19 cellular contexts compared by ENCODE assay signal in genomic region chr17:49371178-49371834, GRCh38. TPM values are rescaled to one million over a fixed set of nuclear protein-coding genes. Genes with fewer than 3 reads are reported as not detected.
DNase-seq lines count a peak whose midpoint lies in the region; ATAC-seq and TF ChIP-seq lines count a peak whose summit lies in the region.
"Had no signal": no experiment of that assay in that cellular context is flagged by ENCODE, and none has a peak within 500 bp of the region (broad histone marks: within the 10 kb centered on the region; RNA-seq: fewer than 3 reads in every experiment).

No MANE protein-coding gene starts in this region.

- H3K4me3 ChIP-seq in epithelial cell of esophagus (ENCODE audit: low read length) = no peak overlapping the region
- H3K4me3 ChIP-seq in neutrophil (ENCODE audit: low read depth in 1 of 2, low read length in 1 of 2) = no peak overlapping the region
- H3K4me3 ChIP-seq: BLaER1 treated with 17β-estradiol and CSF1 and Interleukin-3, amounts not matched to agents 10 nM and 100 nM; GM23248 had no signal

- no peaks in the 10 kb centered on the region for H3K27me3 Mint-ChIP-seq in progenitor cell of endocrine pancreas

- H3K9me3 Mint-ChIP-seq in progenitor cell of endocrine pancreas (ENCODE audit: low read depth) = no peaks in the 10 kb centered on the region

- no peak for ATAC-seq in HG03439 (IDR thresholded peaks at IDR 0.05; ENCODE audit: unreplicated experiment)
- ATAC-seq: foreskin keratinocyte had no signal

- no peaks in the 10 kb centered on the region for H3K36me3 ChIP-seq in neutrophil
- H3K36me3 ChIP-seq: BLaER1 treated with 17β-estradiol and CSF1 and Interleukin-3, amounts not matched to agents 10 nM and 100 nM; WERI-Rb-1 had no signal

- peaks cover 17 to 19% of the 10 kb centered on the region in 2 experiments for H3K4me1 ChIP-seq in neutrophil (ENCODE audit: control insufficient read depth in 1 of 2, insufficient read depth in 1 of 2, low read depth in 1 of 2, low read length in 1 of 2)
- H3K4me1 ChIP-seq: foreskin keratinocyte had no signal

- DNase-seq in DMS 273 (lab: John Stamatoyannopoulos, UW; ENCODE audit: unreplicated experiment) (peak; percentile 68), DMS 273 treated with DMSO at 0.1 percent for 48 hours (lab: John Stamatoyannopoulos, UW) (no peak), NCI-H2107 (lab: John Stamatoyannopoulos, UW) (peak; percentile 54), epithelial cell of esophagus (ENCODE audit: low read depth) (peak; percentile 21), progenitor cell of endocrine pancreas (ENCODE audit: low spot score, unreplicated experiment) (no peak), RKO (ENCODE audit: low spot score) (no peak)
- DNase-seq: 8988T; cerebellar nuclear complex; foreskin keratinocyte; GM23248; NCI-H510A treated with DMSO at 0.1 percent for 48 hours; nucleus accumbens; RPMI8226; stimulated activated CD4-positive, alpha-beta T cell treated with anti-CD3 and anti-CD28 coated beads, Interleukin-4, amount 100 ng/mL, for 24 hours; trophoblast cell; WERI-Rb-1 had no signal

- H3K36me3 Mint-ChIP-seq in progenitor cell of endocrine pancreas (ENCODE audit: insufficient read depth) = no peaks in the 10 kb centered on the region

- no peaks in the 10 kb centered on the region for H3K9me3 ChIP-seq in neutrophil
- H3K9me3 ChIP-seq: BLaER1 treated with 17β-estradiol and CSF1 and Interleukin-3, amounts not matched to agents 10 nM and 100 nM had no signal

- H3K27me3 ChIP-seq in neutrophil = no peaks in the 10 kb centered on the region
- H3K27me3 ChIP-seq: BLaER1 treated with 17β-estradiol and CSF1 and Interleukin-3, amounts not matched to agents 10 nM and 100 nM; foreskin keratinocyte had no signal

- peak overlapping the region; percentile 56 for H3K27ac ChIP-seq in neutrophil
- H3K27ac ChIP-seq: BLaER1 treated with 17β-estradiol and CSF1 and Interleukin-3, amounts not matched to agents 10 nM and 100 nM; foreskin keratinocyte; GM23248; WERI-Rb-1 had no signal

- H3K4me3 Mint-ChIP-seq in progenitor cell of endocrine pancreas (ENCODE audit: low read depth) = no peak overlapping the region

- no peak overlapping the region for H3K27ac Mint-ChIP-seq in progenitor cell of endocrine pancreas

- TF ChIP-seq CTCF in epithelial cell of esophagus (IDR thresholded peaks at IDR 0.05; ENCODE audit: insufficient read depth, low read depth, low read length, missing control alignments) = no peak
- no peak for TF ChIP-seq CTCF in neutrophil (IDR thresholded peaks at IDR 0.05)
- TF ChIP-seq CTCF in progenitor cell of endocrine pancreas (IDR thresholded peaks at IDR 0.05; ENCODE audit: unreplicated experiment) = no peak

- no peaks in the 10 kb centered on the region for H3K4me1 Mint-ChIP-seq in progenitor cell of endocrine pancreas (ENCODE audit: low read depth)

RNA-seq across cellular contexts. Expression of gene ZNF652, which starts 9.3 kb away (rescaled TPM):
- total RNA-seq in progenitor cell of endocrine pancreas = 49.3 and 52.7 TPM in 2 replicates

RNA-seq across cellular contexts. Expression of gene PHB1, which starts 43.4 kb away (rescaled TPM):
- total RNA-seq in progenitor cell of endocrine pancreas = 168 and 169 TPM in 2 replicates

Comparison
In these comparisons a context has a peak if more than half of its experiments do, and no peak if none do; other contexts are left out.
1. DNase-seq: peak in DMS 273 (single experiment), NCI-H2107 (single experiment) and epithelial cell of esophagus (single experiment); none in DMS 273 treated with DMSO at 0.1 percent for 48 hours (single experiment), progenitor cell of endocrine pancreas (single experiment) and RKO (single experiment).